Comparison of ENCODE assay signal across 31 cellular contexts in the genomic region with DNA sequence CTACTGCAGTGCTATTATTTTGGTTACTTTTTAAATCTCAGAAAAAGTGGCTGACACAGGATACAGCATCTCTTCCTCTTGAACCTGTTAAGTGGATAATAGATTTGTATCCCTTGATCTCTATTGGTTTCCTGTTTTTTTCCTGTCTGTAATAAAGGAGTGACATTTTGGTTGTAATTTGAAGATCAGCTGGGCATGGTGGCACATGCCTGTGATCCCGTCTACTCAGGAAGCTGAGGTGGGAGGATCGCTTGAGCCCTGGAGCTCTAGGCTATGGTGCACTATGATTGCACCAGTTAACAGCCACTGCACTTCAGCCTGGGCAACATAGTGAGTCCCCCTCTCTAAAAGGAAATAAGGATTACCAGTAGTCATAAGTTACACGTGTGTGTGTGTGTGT. TPM values are rescaled to one million over a fixed set of nuclear protein-coding genes. Genes with fewer than 3 reads are reported as not detected.
DNase-seq lines count a peak whose midpoint lies in the region; ATAC-seq, FAIRE-seq and TF ChIP-seq lines count a peak whose summit lies in the region.
"Had no signal": no experiment of that assay in that cellular context is flagged by ENCODE, and none has a peak within 500 bp of the region (broad histone marks: within the 10 kb centered on the region; RNA-seq: fewer than 3 reads in every experiment).

No MANE protein-coding gene starts in this region.

- no peak for ATAC-seq in activated CD8-positive, alpha-beta T cell treated with anti-CD3 and anti-CD28 coated beads, Interleukin-2, amount 10 ng/mL, durations not matched to agents 7 days and 5 days
- peak; percentile 25 for ATAC-seq in foreskin keratinocyte
- ATAC-seq in GM19035 (IDR thresholded peaks at IDR 0.05; ENCODE audit: unreplicated experiment), result no peak
- ATAC-seq: gastroesophageal sphincter, left colon had no signal

- no peak for FAIRE-seq in small intestine (lab: Jason Lieb, UNC)

- POLR2A ChIA-PET in CD4-positive, alpha-beta memory T cell (lab: Charles Lee; ENCODE audit: partially characterized antibody), result no interaction called here
- POLR2A ChIA-PET in activated CD8-positive, alpha-beta T cell treated with anti-CD3 and anti-CD28 coated beads, Interleukin-2, amount 10 ng/mL, durations not matched to agents 7 days and 5 days (lab: Charles Lee), result no interaction called here

- no peaks in the 10 kb centered on the region for H3K9me3 Mint-ChIP-seq in CD4-positive, alpha-beta memory T cell
- H3K9me3 Mint-ChIP-seq in activated CD8-positive, alpha-beta T cell treated with anti-CD3 and anti-CD28 coated beads, Interleukin-2, amount 10 ng/mL, durations not matched to agents 7 days and 5 days (ENCODE audit: insufficient read depth), result no peaks in the 10 kb centered on the region
- H3K9me3 Mint-ChIP-seq: CD4-positive, CD25-positive, alpha-beta regulatory T cell; endodermal cell had no signal

- peak overlapping the region in 4 of 7 donors; percentile 5 to 39 (median 32) for H3K27ac Mint-ChIP-seq in CD4-positive, alpha-beta memory T cell
- peak overlapping the region; percentile 43 for H3K27ac Mint-ChIP-seq in activated CD8-positive, alpha-beta T cell treated with anti-CD3 and anti-CD28 coated beads, Interleukin-2, amount 10 ng/mL, durations not matched to agents 7 days and 5 days
- H3K27ac Mint-ChIP-seq: endodermal cell had no signal

- peaks cover 43 to 73% of the 10 kb centered on the region in 2 donors for H3K36me3 Mint-ChIP-seq in CD4-positive, alpha-beta memory T cell
- H3K36me3 Mint-ChIP-seq in activated CD8-positive, alpha-beta T cell treated with anti-CD3 and anti-CD28 coated beads, Interleukin-2, amount 10 ng/mL, durations not matched to agents 7 days and 5 days (ENCODE audit: low read depth), result peaks cover 53% of the 10 kb centered on the region

- no peak overlapping the region for H3K27ac ChIP-seq in CD4-positive, alpha-beta memory T cell (ENCODE audit: low read depth, low read length)
- no peak overlapping the region for H3K27ac ChIP-seq in foreskin keratinocyte
- no peak overlapping the region for H3K27ac ChIP-seq in small intestine (ENCODE audit: low read depth in 1 of 2, low read length in 1 of 2)
- H3K27ac ChIP-seq: 22Rv1, coronary artery, gastroesophageal sphincter, SJSA1, tibial nerve had no signal

- DNase-seq in NCI-H2171 treated with DMSO at 0.1 percent for 48 hours (lab: John Stamatoyannopoulos, UW), result peak; percentile 51
- no peak for DNase-seq in NCI-H2171 (lab: John Stamatoyannopoulos, UW)
- no peak for DNase-seq in CD4-positive, alpha-beta memory T cell
- no peak for DNase-seq in activated CD8-positive, alpha-beta T cell treated with anti-CD3 and anti-CD28 coated beads, Interleukin-2, amount 10 ng/mL, durations not matched to agents 7 days and 5 days
- DNase-seq in foreskin keratinocyte, result peak in 1 of 2 donors; percentile 22
- DNase-seq in ecto neural progenitor cell (ENCODE audit: low spot score), result no peak
- no peak for DNase-seq in small intestine
- DNase-seq: activated naive CD4-positive, alpha-beta T cell; activated T-cell treated with anti-CD3 and anti-CD28 coated beads, Interleukin-2, amount 50 U/mL, for 1 hour; amygdala; CD4-positive, CD25-positive, alpha-beta regulatory T cell; DMS 273 treated with DMSO at 0.1 percent for 48 hours; endodermal cell; HCEC 1CT; hippocampal formation; left colon; mesenchymal stem cell; NCI-H1105 treated with DMSO at 0.1 percent for 48 hours; NCI-H2029; occipital lobe; RPMI8226 had no signal

- intact Hi-C loops in CD4-positive, alpha-beta memory T cell (cut with micrococcal nuclease), result no loop called here

- no peak for TF ChIP-seq CTCF in foreskin keratinocyte (conservative IDR thresholded peaks at IDR 0.05)

- no peaks in the 10 kb centered on the region for H3K9me3 ChIP-seq in CD4-positive, alpha-beta memory T cell (ENCODE audit: control insufficient read depth in 1 of 2, low read length in 2 of 2)
- H3K9me3 ChIP-seq in small intestine (ENCODE audit: control insufficient read depth, low read depth), result no peaks in the 10 kb centered on the region
- H3K9me3 ChIP-seq: gastroesophageal sphincter, SJSA1, tibial nerve had no signal

- peaks cover 0 to 2% (median under 1%) of the 10 kb centered on the region in 4 donors for H3K4me1 Mint-ChIP-seq in CD4-positive, alpha-beta memory T cell
- no peaks in the 10 kb centered on the region for H3K4me1 Mint-ChIP-seq in activated CD8-positive, alpha-beta T cell treated with anti-CD3 and anti-CD28 coated beads, Interleukin-2, amount 10 ng/mL, durations not matched to agents 7 days and 5 days (ENCODE audit: low read depth)
- H3K4me1 Mint-ChIP-seq: endodermal cell had no signal

- WGBS in small intestine, 3 donors, result 76 to 90% (median 79%) methylated on average over 3 of the region's 3 CpGs

- no peaks in the 10 kb centered on the region for H3K27me3 ChIP-seq in CD4-positive, alpha-beta memory T cell (ENCODE audit: insufficient read depth, low read length)
- H3K27me3 ChIP-seq in foreskin keratinocyte (no peaks in the 10 kb centered on the region), small intestine (ENCODE audit: control insufficient read depth in 2 of 2, insufficient read depth in 2 of 2, low read length in 2 of 2) (no peaks in the 10 kb centered on the region)
- H3K27me3 ChIP-seq: gastroesophageal sphincter, SJSA1, tibial nerve had no signal

- CTCF ChIA-PET in CD4-positive, alpha-beta memory T cell (lab: Charles Lee; ENCODE audit: partially characterized antibody), result interaction anchor here (0.9 to 1.4 kb wide), 2 partner anchors 12 to 54 kb away, joined by 3 read pairs; no protein-coding TSS in a partner anchor
- CTCF ChIA-PET in activated CD8-positive, alpha-beta T cell treated with anti-CD3 and anti-CD28 coated beads, Interleukin-2, amount 10 ng/mL, durations not matched to agents 7 days and 5 days (lab: Charles Lee), result no interaction called here

- H3K4me3 ChIP-seq in CD4-positive, alpha-beta memory T cell (ENCODE audit: low read length in 2 of 2), result no peak overlapping the region
- H3K4me3 ChIP-seq in small intestine (ENCODE audit: low read depth in 1 of 2, low read length in 2 of 2), result no peak overlapping the region
- H3K4me3 ChIP-seq: coronary artery, gastroesophageal sphincter, SJSA1, tibial nerve had no signal

- peaks cover 53% of the 10 kb centered on the region for H3K36me3 ChIP-seq in CD4-positive, alpha-beta memory T cell (ENCODE audit: insufficient read depth, low read length)
- peaks cover 8 to 9% of the 10 kb centered on the region in 2 donors for H3K36me3 ChIP-seq in small intestine (ENCODE audit: control insufficient read depth in 2 of 2, insufficient read depth in 2 of 2, low read length in 2 of 2)

- H3K4me3 Mint-ChIP-seq in CD4-positive, alpha-beta memory T cell, result no peak overlapping the region
- no peak overlapping the region for H3K4me3 Mint-ChIP-seq in activated CD8-positive, alpha-beta T cell treated with anti-CD3 and anti-CD28 coated beads, Interleukin-2, amount 10 ng/mL, durations not matched to agents 7 days and 5 days
- H3K4me3 Mint-ChIP-seq: CD4-positive, CD25-positive, alpha-beta regulatory T cell; endodermal cell had no signal

- no peaks in the 10 kb centered on the region for H3K27me3 Mint-ChIP-seq in CD4-positive, alpha-beta memory T cell
- H3K27me3 Mint-ChIP-seq in activated CD8-positive, alpha-beta T cell treated with anti-CD3 and anti-CD28 coated beads, Interleukin-2, amount 10 ng/mL, durations not matched to agents 7 days and 5 days (ENCODE audit: low read depth), result no peaks in the 10 kb centered on the region
- H3K27me3 Mint-ChIP-seq: CD4-positive, CD25-positive, alpha-beta regulatory T cell had no signal

- H3K4me1 ChIP-seq in CD4-positive, alpha-beta memory T cell (ENCODE audit: insufficient read depth, low read length), result no peaks in the 10 kb centered on the region
- H3K4me1 ChIP-seq in foreskin keratinocyte (peaks cover 14% of the 10 kb centered on the region), small intestine (ENCODE audit: control insufficient read depth in 2 of 2, insufficient read depth in 1 of 2, low read depth in 1 of 2, low read length in 1 of 2) (no peaks in the 10 kb centered on the region)
- H3K4me1 ChIP-seq: gastroesophageal sphincter, tibial nerve had no signal

RNA-seq across cellular contexts. Expression of a gene that starts 46.8 kb away (rescaled TPM):
- not detected for total RNA-seq in CD4-positive, alpha-beta memory T cell
- polyA plus RNA-seq in CD4-positive, alpha-beta memory T cell, result not detected
- not detected for total RNA-seq in activated CD8-positive, alpha-beta T cell treated with anti-CD3 and anti-CD28 coated beads, Interleukin-2, amount 10 ng/mL, durations not matched to agents 7 days and 5 days
- total RNA-seq in foreskin keratinocyte, result not detected in 2 replicates
- polyA plus RNA-seq in foreskin keratinocyte (not detected in 2 replicates), small intestine (not detected)
- total RNA-seq: CD4-positive, CD25-positive, alpha-beta regulatory T cell; endodermal cell; G401; HT-29; left colon; M059J; NCI-H460; occipital lobe; SJSA1; tibial nerve had no signal
- polyA plus RNA-seq: CD4-positive, CD25-positive, alpha-beta regulatory T cell had no signal

RNA-seq across cellular contexts. Expression of a gene that starts 51.3 kb away (rescaled TPM):
- 100 to 1,000 TPM; 117 TPM for total RNA-seq in CD4-positive, alpha-beta memory T cell
- polyA plus RNA-seq in CD4-positive, alpha-beta memory T cell, result 10 to 100 TPM; 42.8 to 57.8 TPM
- total RNA-seq in activated CD8-positive, alpha-beta T cell treated with anti-CD3 and anti-CD28 coated beads, Interleukin-2, amount 10 ng/mL, durations not matched to agents 7 days and 5 days, result 10 to 100 TPM; 77.8 to 85.4 TPM
- 61.3 and 61.8 TPM in 2 replicates for total RNA-seq in foreskin keratinocyte
- 25.4 and 27.4 TPM in 2 replicates for polyA plus RNA-seq in foreskin keratinocyte
- polyA plus RNA-seq in small intestine, result 10 to 100 TPM; 10.5 to 17.9 (median 13.0) TPM
